Comparison of ENCODE assay signal across 14 cellular contexts in genomic region chr3:184564685-184565385, GRCh38. TPM values are rescaled to one million over a fixed set of nuclear protein-coding genes. Genes with fewer than 3 reads are reported as not detected.
DNase-seq lines count a peak whose midpoint lies in the region; ATAC-seq and TF ChIP-seq lines count a peak whose summit lies in the region.
"Had no signal": no experiment of that assay in that cellular context is flagged by ENCODE, and none has a peak within 500 bp of the region (broad histone marks: within the 10 kb centered on the region; RNA-seq: fewer than 3 reads in every experiment).

No MANE protein-coding gene starts in this region.

- no peak overlapping the region for H2BK120ac ChIP-seq in mesendoderm (ENCODE audit: low read depth, low read length)

- peak overlapping the region; percentile 13 for H3K9ac ChIP-seq in mesendoderm (ENCODE audit: low read length)

- WGBS in mesendoderm (ENCODE audit: extremely low coverage, insufficient coverage, low lambda C conversion rate), result no CpG with 5 or more reads among the region's 5 CpGs
- 19 to 43% (median 32%) methylated on average over 5 of the region's 5 CpGs for WGBS in stomach, 5 donors

- H3K27ac ChIP-seq in mesendoderm (ENCODE audit: low read depth, low read length), result no peak overlapping the region
- peak overlapping the region; percentile 84 to 90 (median 87) for H3K27ac ChIP-seq in stomach
- H3K27ac ChIP-seq: right lobe of liver had no signal

- no peak for TF ChIP-seq POLR2A in stomach (IDR thresholded peaks at IDR 0.05)

- H3K27ac Mint-ChIP-seq in MCF 10A (ENCODE audit: low read depth, unreplicated experiment), result peak overlapping the region; percentile 90
- H3K27ac Mint-ChIP-seq: activated CD8-positive, alpha-beta T cell treated with anti-CD3 and anti-CD28 coated beads for 36 hours had no signal

- H3K4ac ChIP-seq in mesendoderm (ENCODE audit: low read depth, low read length), result no peak overlapping the region

- peak overlapping the region; percentile 57 for H3K4me2 ChIP-seq in mesendoderm (ENCODE audit: low read length)

- POLR2A ChIA-PET in MCF 10A (lab: Yijun Ruan, JAX), result interaction anchor here (0.5 to 5.8 kb wide), 19 partner anchors 36 to 240 kb away, joined by 3 to 74 read pairs (median 5); no protein-coding TSS in a partner anchor

- no peak for ATAC-seq in activated T-cell treated with anti-CD3 and anti-CD28 coated beads, Interleukin-2, amount 50 U/mL, for 4 hours
- ATAC-seq: activated CD8-positive, alpha-beta T cell treated with anti-CD3 and anti-CD28 coated beads for 36 hours; right lobe of liver had no signal

- no peak overlapping the region for H4K8ac ChIP-seq in mesendoderm (ENCODE audit: low read depth, low read length)

- no peak overlapping the region for H3K23ac ChIP-seq in mesendoderm (ENCODE audit: low read length)

- peak overlapping the region; percentile 15 for H2AK5ac ChIP-seq in mesendoderm (ENCODE audit: low read length)

- H3K27me3 Mint-ChIP-seq in MCF 10A (ENCODE audit: insufficient read depth, unreplicated experiment), result no peaks in the 10 kb centered on the region
- peaks cover 46% of the 10 kb centered on the region for H3K27me3 Mint-ChIP-seq in activated T-cell treated with anti-CD3 and anti-CD28 coated beads, Interleukin-2, amount 50 U/mL, for 4 hours (ENCODE audit: low read depth)

- TF ChIP-seq EP300 in stomach (IDR thresholded peaks at IDR 0.05), result no peak

- H3K9me3 ChIP-seq in stomach, result no peaks in the 10 kb centered on the region
- H3K9me3 ChIP-seq: right lobe of liver had no signal

- H2BK15ac ChIP-seq in mesendoderm (replicated peaks; ENCODE audit: low read depth), result no peak overlapping the region

- peaks cover 59% of the 10 kb centered on the region for H3K79me2 ChIP-seq in mesendoderm (ENCODE audit: control insufficient read depth, insufficient read depth, low read length)

- no peak overlapping the region for H2BK5ac ChIP-seq in mesendoderm (ENCODE audit: low read length)

- no peaks in the 10 kb centered on the region for H3K36me3 ChIP-seq in mesendoderm (ENCODE audit: control insufficient read depth, insufficient read depth, low read length)
- no peaks in the 10 kb centered on the region for H3K36me3 ChIP-seq in stomach
- H3K36me3 ChIP-seq: right lobe of liver had no signal

- H3K4me1 ChIP-seq in mesendoderm (ENCODE audit: control insufficient read depth, low read depth, low read length), result peaks cover 29% of the 10 kb centered on the region
- H3K4me1 ChIP-seq in stomach, result peaks cover 68 to 96% (median 82%) of the 10 kb centered on the region in 4 donors

- BruUV-seq in MCF 10A (replicated peaks; lab: Mats Ljungman, UMichigan), result no TSS peak

- H3K4me1 Mint-ChIP-seq in MCF 10A (ENCODE audit: insufficient read depth, unreplicated experiment), result peaks cover 53% of the 10 kb centered on the region
- peaks cover 22% of the 10 kb centered on the region for H3K4me1 Mint-ChIP-seq in activated T-cell treated with anti-CD3 and anti-CD28 coated beads, Interleukin-2, amount 50 U/mL, for 4 hours (ENCODE audit: low read depth)

- H3K4me3 Mint-ChIP-seq in MCF 10A (ENCODE audit: unreplicated experiment), result peak overlapping the region; percentile 59
- H3K4me3 Mint-ChIP-seq in activated T-cell treated with anti-CD3 and anti-CD28 coated beads, Interleukin-2, amount 50 U/mL, for 4 hours, result no peak overlapping the region
- H3K4me3 Mint-ChIP-seq: activated CD8-positive, alpha-beta T cell treated with anti-CD3 and anti-CD28 coated beads for 36 hours had no signal

- H3K36me3 Mint-ChIP-seq in MCF 10A (ENCODE audit: insufficient read depth, unreplicated experiment), result no peaks in the 10 kb centered on the region
- no peaks in the 10 kb centered on the region for H3K36me3 Mint-ChIP-seq in activated T-cell treated with anti-CD3 and anti-CD28 coated beads, Interleukin-2, amount 50 U/mL, for 4 hours (ENCODE audit: insufficient read depth)

- H3K18ac ChIP-seq in mesendoderm (ENCODE audit: low read length), result no peak overlapping the region

- peaks cover 31% of the 10 kb centered on the region for H3K79me1 ChIP-seq in mesendoderm (ENCODE audit: low read length)

- intact Hi-C loops in MCF 10A (cut with micrococcal nuclease), result no loop called here
- intact Hi-C loops in stomach (cut with DNase I; ENCODE audit: low total_unique reads), result no loop called here

- in situ Hi-C loops in G401 (cut with HindIII; ENCODE audit: low sequenced_read_pairs), result no loop called here

- no peak overlapping the region for H4K5ac ChIP-seq in mesendoderm (ENCODE audit: low read length)

- DNase-seq in G401 (ENCODE audit: low spot score) (peak; percentile 13), MCF 10A (ENCODE audit: unreplicated experiment) (no peak), mesendoderm (no peak), stomach (no peak), amniotic stem cell (lab: John Stamatoyannopoulos, UW) (no peak), glomerular visceral epithelial cell (ENCODE audit: extremely low spot score) (no peak)
- no peak for DNase-seq in stimulated activated CD4-positive, alpha-beta T cell treated with anti-CD3 and anti-CD28 coated beads, Interleukin-2, amount 100 ng/mL, for 48 hours
- no peak for DNase-seq in activated T-cell treated with anti-CD3 and anti-CD28 coated beads, Interleukin-2, amount 50 U/mL, for 4 hours
- DNase-seq: activated CD8-positive, alpha-beta T cell treated with anti-CD3 and anti-CD28 coated beads for 36 hours; activated naive CD4-positive, alpha-beta T cell; cortex of kidney; GDM1; right lobe of liver; T-helper 2 cell had no signal

- H3K9me3 Mint-ChIP-seq in MCF 10A (ENCODE audit: unreplicated experiment), result no peaks in the 10 kb centered on the region
- no peaks in the 10 kb centered on the region for H3K9me3 Mint-ChIP-seq in activated T-cell treated with anti-CD3 and anti-CD28 coated beads, Interleukin-2, amount 50 U/mL, for 4 hours
- H3K9me3 Mint-ChIP-seq: activated CD8-positive, alpha-beta T cell treated with anti-CD3 and anti-CD28 coated beads for 36 hours had no signal

- H3K4me3 ChIP-seq in mesendoderm (ENCODE audit: low read length), result no peak overlapping the region
- H3K4me3 ChIP-seq in stomach, result peak overlapping the region; percentile 83 to 88 (median 87)
- H3K4me3 ChIP-seq: right lobe of liver had no signal

- TF ChIP-seq CTCF in MCF 10A (IDR thresholded peaks at IDR 0.05; ENCODE audit: unreplicated experiment) (no peak), stomach (IDR thresholded peaks at IDR 0.05) (no peak)

- peak overlapping the region; percentile 70 for H3K56ac ChIP-seq in mesendoderm (ENCODE audit: low read length)

- CTCF ChIA-PET in MCF 10A (lab: Yijun Ruan, JAX), result interaction anchor here (0.5 to 4.1 kb wide), 13 partner anchors 36 to 266 kb away, joined by 3 to 33 read pairs (median 4); no protein-coding TSS in a partner anchor

- H3K27me3 ChIP-seq in mesendoderm (ENCODE audit: insufficient read depth, low read length, poor library complexity), result peaks cover 2% of the 10 kb centered on the region
- peaks cover 0 to 31% (median 6%) of the 10 kb centered on the region in 3 donors for H3K27me3 ChIP-seq in stomach
- H3K27me3 ChIP-seq: right lobe of liver had no signal

RNA-seq across cellular contexts. Expression of gene EPHB3, which starts 3.2 kb away (rescaled TPM):
- total RNA-seq in G401 (2014; rRNA removed; shearing (Covaris generic)), result 2.8 and 3.9 TPM in 2 replicates
- total RNA-seq in MCF 10A (2022) (4.0 and 5.4 TPM in 2 replicates), stomach (10 to 100 TPM; 20.4 to 33.3 (median 22.8) TPM)
- polyA plus RNA-seq in mesendoderm (2013, experiment 1 of 2), result 2.4 TPM
- 1.9 TPM for polyA plus RNA-seq in mesendoderm (2013, experiment 2 of 2)
- polyA plus RNA-seq in stomach, result 10 to 100 TPM in 1 of 3 donors, 1 to 10 TPM in 2; 2.9 to 25.1 (median 8.5) TPM
- total RNA-seq in activated T-cell treated with anti-CD3 and anti-CD28 coated beads, Interleukin-2, amount 50 U/mL, for 4 hours, result under 1 TPM in 1 of 3 donors, not detected in 2; 0.15 TPM
